18 cellular contexts compared by ENCODE assay signal in genomic region chr2:7324706-7325105, GRCh38.
"Had no signal": no experiment of that assay in that cellular context is flagged by ENCODE, and none has a peak within 500 bp of the region (broad histone marks: within the 10 kb centered on the region; RNA-seq: fewer than 3 reads in every experiment).

No MANE protein-coding gene starts in this region.

- H3K27me3 ChIP-seq: suprapubic skin, transverse colon, uterus had no signal

- H3K27ac ChIP-seq: coronary artery, epithelial cell of prostate, suprapubic skin, transverse colon, uterus had no signal

- H3K4me3 ChIP-seq: coronary artery, mucosa of descending colon, suprapubic skin, transverse colon, uterus had no signal

- H3K36me3 ChIP-seq: suprapubic skin, transverse colon, uterus had no signal

- H3K9me3 ChIP-seq: mucosa of descending colon, suprapubic skin, transverse colon, uterus had no signal

- H3K4me1 ChIP-seq: suprapubic skin, transverse colon, uterus had no signal

- DNase-seq: activated CD4-positive, alpha-beta memory T cell treated with anti-CD3 and anti-CD28 coated beads, Interleukin-2, amount 10 ng/mL, durations not matched to agents 7 days and 5 days; activated CD4-positive, alpha-beta T cell treated with anti-CD3 and anti-CD28 coated beads for 48 hours; activated CD4-positive, CD25-positive, alpha-beta regulatory T cell; activated effector memory CD4-positive, alpha-beta T cell treated with Interleukin-2 at 50 U/mL for 16 hours; activated naive CD4-positive, alpha-beta T cell treated with anti-CD3 and anti-CD28 coated beads for 36 hours; activated naive CD8-positive, alpha-beta T cell treated with anti-CD3 and anti-CD28 coated beads, Interleukin-2, amount 10 ng/mL, durations not matched to agents 7 days and 5 days; activated T-cell treated with anti-CD3 and anti-CD28 coated beads, Interleukin-2, amount 50 U/mL, for 72 hours; amniotic stem cell; cerebellar nuclear complex; left cardiac atrium; stimulated activated naive CD8-positive, alpha-beta T cell treated with anti-CD3 and anti-CD28 coated beads, Interleukin-15, amount 100 ng/mL, for 72 hours; T1000; transverse colon; uterus had no signal
